20 cellular contexts compared by ENCODE assay signal in the genomic region with DNA sequence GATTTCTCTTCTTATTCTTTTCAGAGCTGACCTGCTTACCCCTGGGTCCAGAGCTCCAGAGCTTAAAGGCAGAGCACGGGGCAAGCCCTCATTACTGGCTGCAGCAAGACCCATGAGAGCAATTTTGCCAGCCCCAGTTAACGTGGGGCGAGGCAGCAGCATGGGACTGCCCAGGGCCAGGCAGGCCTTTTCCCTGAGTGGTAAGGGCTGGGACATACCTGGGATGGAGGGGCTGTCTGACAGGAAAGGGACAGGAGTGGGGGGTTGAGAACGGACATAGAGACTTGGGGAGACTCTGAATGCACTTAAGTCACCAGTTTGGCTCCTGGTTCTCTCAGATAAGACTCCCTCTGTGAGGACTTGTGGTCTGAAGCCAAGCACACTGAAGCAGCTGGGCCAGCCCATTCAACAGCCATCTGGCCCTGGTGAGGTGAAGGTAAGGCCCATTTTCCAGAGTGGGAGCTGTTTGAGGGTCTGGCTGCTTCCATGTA. TPM values are rescaled to one million over a fixed set of nuclear protein-coding genes. Genes with fewer than 3 reads are reported as not detected.
"Had no signal": no experiment of that assay in that cellular context is flagged by ENCODE, and none has a peak within 500 bp of the region (broad histone marks: within the 10 kb centered on the region; RNA-seq: fewer than 3 reads in every experiment).

No MANE protein-coding gene starts in this region.

- ATAC-seq: esophagus mucosa; natural killer cell; stimulated activated naive B cell treated with anti-CD40 and anti-IgM and Interleukin-4, amounts not matched to agents 10 μg/mL and 1 μg/mL and 100 μg/mL, for 72 hours had no signal

- DNase-seq: activated B cell treated with CpG ODN at 0.5 μM for 24 hours; activated CD4-positive, alpha-beta memory T cell treated with anti-CD3 and anti-CD28 coated beads for 36 hours; activated CD4-positive, alpha-beta T cell treated with anti-CD3 and anti-CD28 coated beads for 48 hours; activated effector memory CD4-positive, alpha-beta T cell treated with Interleukin-2 at 50 U/mL for 16 hours; activated naive CD4-positive, alpha-beta T cell treated with anti-CD3 and anti-CD28 coated beads, Interleukin-2, amount 10 ng/mL, durations not matched to agents 7 days and 5 days; activated T-cell treated with anti-CD3 and anti-CD28 coated beads, Interleukin-2, amount 50 U/mL, for 48 hours; amygdala; effector CD4-positive, alpha-beta T cell; foreskin melanocyte; midbrain; natural killer cell; stimulated activated CD4-positive, alpha-beta T cell treated with anti-CD3 and anti-CD28 coated beads, Interleukin-2, amount 100 ng/mL, for 48 hours; stimulated activated CD8-positive, alpha-beta memory T cell treated with anti-CD3 and anti-CD28 coated beads, Interleukin-4, amount 100 ng/mL, for 48 hours; stimulated activated naive B cell treated with anti-CD40 and anti-IgM and Interleukin-4, amounts not matched to agents 10 μg/mL and 1 μg/mL and 100 μg/mL, for 72 hours; transverse colon; uterus had no signal

- H3K4me3 Mint-ChIP-seq: activated B cell treated with CpG ODN at 0.5 μM for 24 hours; activated CD4-positive, alpha-beta memory T cell treated with anti-CD3 and anti-CD28 coated beads for 36 hours; activated naive CD4-positive, alpha-beta T cell treated with anti-CD3 and anti-CD28 coated beads, Interleukin-2, amount 10 ng/mL, durations not matched to agents 7 days and 5 days; dendritic cell treated with granulocyte-macrophage colony-stimulating factor and Interleukin-4, amounts not matched to agents 40 ng/mL and 50 ng/mL, for 4 days; natural killer cell; stimulated activated naive B cell treated with anti-CD40 and anti-IgM and Interleukin-4, amounts not matched to agents 10 μg/mL and 1 μg/mL and 100 μg/mL, for 72 hours had no signal

- H3K9me3 ChIP-seq: transverse colon, uterus had no signal

- H3K4me1 ChIP-seq: uterus had no signal

- H3K27ac ChIP-seq: transverse colon, uterus had no signal

- H3K4me1 Mint-ChIP-seq: activated B cell treated with CpG ODN at 0.5 μM for 24 hours had no signal

- H3K27ac Mint-ChIP-seq: activated B cell treated with CpG ODN at 0.5 μM for 24 hours; activated CD4-positive, alpha-beta memory T cell treated with anti-CD3 and anti-CD28 coated beads for 36 hours; activated naive CD4-positive, alpha-beta T cell treated with anti-CD3 and anti-CD28 coated beads, Interleukin-2, amount 10 ng/mL, durations not matched to agents 7 days and 5 days; dendritic cell treated with granulocyte-macrophage colony-stimulating factor and Interleukin-4, amounts not matched to agents 40 ng/mL and 50 ng/mL, for 4 days; natural killer cell; stimulated activated naive B cell treated with anti-CD40 and anti-IgM and Interleukin-4, amounts not matched to agents 10 μg/mL and 1 μg/mL and 100 μg/mL, for 72 hours had no signal

- H3K9me3 Mint-ChIP-seq: activated B cell treated with CpG ODN at 0.5 μM for 24 hours; activated CD4-positive, alpha-beta memory T cell treated with anti-CD3 and anti-CD28 coated beads for 36 hours; activated naive CD4-positive, alpha-beta T cell treated with anti-CD3 and anti-CD28 coated beads, Interleukin-2, amount 10 ng/mL, durations not matched to agents 7 days and 5 days; dendritic cell treated with granulocyte-macrophage colony-stimulating factor and Interleukin-4, amounts not matched to agents 40 ng/mL and 50 ng/mL, for 4 days; natural killer cell; stimulated activated naive B cell treated with anti-CD40 and anti-IgM and Interleukin-4, amounts not matched to agents 10 μg/mL and 1 μg/mL and 100 μg/mL, for 72 hours had no signal

- H3K36me3 ChIP-seq: uterus had no signal

- H3K27me3 Mint-ChIP-seq: activated B cell treated with CpG ODN at 0.5 μM for 24 hours; activated CD4-positive, alpha-beta memory T cell treated with anti-CD3 and anti-CD28 coated beads for 36 hours; activated naive CD4-positive, alpha-beta T cell treated with anti-CD3 and anti-CD28 coated beads, Interleukin-2, amount 10 ng/mL, durations not matched to agents 7 days and 5 days; dendritic cell treated with granulocyte-macrophage colony-stimulating factor and Interleukin-4, amounts not matched to agents 40 ng/mL and 50 ng/mL, for 4 days; stimulated activated naive B cell treated with anti-CD40 and anti-IgM and Interleukin-4, amounts not matched to agents 10 μg/mL and 1 μg/mL and 100 μg/mL, for 72 hours had no signal

- H3K4me3 ChIP-seq: transverse colon, uterus had no signal

- H3K27me3 ChIP-seq: transverse colon, uterus had no signal

RNA-seq across cellular contexts. Expression of gene CSF1R, which starts 59.6 kb away (rescaled TPM):
- total RNA-seq: renal cortical epithelial cell; T-helper 2 cell treated with Interferon-gamma antibody and Interleukin-4, amounts not matched to agents 100 ng/mL and 5 ng/mL, for 36 hours had no signal
